ENCODE assay signal across 2 cellular contexts in genomic region chr20:1119128-1119505, GRCh38.
TF ChIP-seq lines count a peak whose summit lies in the region.

No MANE protein-coding gene starts in this region.

TF ChIP-seq in HEK293, 187 proteins besides CTCF, POLR2A, EP300 and RAD21 (continued from another document):
- no peak for TF ChIP-seq ZNF747 (tag by site-specific recombination; IDR thresholded peaks at IDR 0.05)

TF ChIP-seq in WTC11, 78 proteins besides CTCF, POLR2A, EP300 and RAD21 (continued from another document):
- no peak for TF ChIP-seq ZMAT4 (CRISPR knock-in tag; IDR thresholded peaks at IDR 0.05)
- TF ChIP-seq ZSCAN18 (CRISPR knock-in tag; IDR thresholded peaks at IDR 0.05): no peak
- no peak for TF ChIP-seq ZBTB21 (CRISPR knock-in tag; IDR thresholded peaks at IDR 0.05; ENCODE audit: borderline replicate concordance)
